8 cellular contexts compared by ENCODE assay signal in the genomic region with DNA sequence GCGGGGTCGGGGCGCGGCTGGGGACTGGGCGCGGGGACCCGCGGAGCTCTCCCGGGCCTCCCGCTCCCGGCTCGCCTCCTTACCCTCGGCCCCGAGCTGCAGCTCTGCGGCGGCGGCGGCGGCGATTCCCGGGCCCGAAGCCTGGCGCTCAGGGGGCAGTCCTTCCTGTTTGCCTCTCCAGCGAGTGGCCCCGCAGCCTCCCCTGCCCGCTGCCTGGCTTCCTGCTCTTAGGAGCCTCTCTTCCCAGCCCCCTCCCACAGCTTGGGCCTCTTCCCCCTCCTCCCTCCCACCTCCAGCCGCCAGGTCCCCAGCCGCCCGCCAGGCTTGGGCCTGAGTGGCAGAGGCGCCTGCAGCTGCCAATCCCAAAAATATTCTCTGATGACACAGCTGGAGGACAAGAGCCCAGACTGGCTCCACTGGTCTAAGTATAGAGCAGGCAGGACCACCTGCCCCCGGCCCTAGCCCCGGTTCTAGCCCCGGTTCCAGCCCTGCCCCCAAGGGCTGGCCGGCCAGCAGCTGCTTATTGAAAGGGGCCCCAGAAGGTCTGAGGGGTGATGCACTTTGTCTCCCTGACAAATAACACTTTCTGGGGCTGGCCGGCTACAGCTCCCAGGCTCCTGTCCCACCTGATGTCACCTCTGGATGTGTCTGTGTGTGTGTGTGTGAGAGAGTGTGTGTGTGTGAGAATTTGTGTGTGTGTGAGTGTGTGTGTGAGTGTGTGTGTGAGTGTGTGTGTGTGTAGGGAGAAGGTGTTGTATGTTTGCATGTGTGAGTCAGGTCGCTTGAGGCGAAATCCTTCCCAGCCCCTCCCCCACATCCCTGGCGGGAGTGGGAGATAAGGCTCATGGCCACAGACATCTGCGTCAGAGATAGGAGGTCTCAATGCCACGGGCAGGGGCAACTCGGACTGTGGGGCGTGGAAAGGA. TPM values are rescaled to one million over a fixed set of nuclear protein-coding genes. Genes with fewer than 3 reads are reported as not detected.
DNase-seq lines count a peak whose midpoint lies in the region; ATAC-seq and TF ChIP-seq lines count a peak whose summit lies in the region.

TSS of gene OBSL1 (minus strand) at position 229 of the 926 bp plus-strand sequence. CDS start 307 bp downstream, outside the sequence.

- POLR2A ChIA-PET in CD4-positive, alpha-beta memory T cell (lab: Charles Lee; ENCODE audit: partially characterized antibody) = interaction anchor here (0.7 to 1.1 kb wide), 3 partner anchors 20 to 28 kb away, joined by 3 to 4 read pairs (median 3); partner anchors contain the start of genes CHPF and STK11IP
- POLR2A ChIA-PET in IMR-90 (lab: Charles Lee; ENCODE audit: unreplicated experiment) (interaction anchor here (0.5 to 0.9 kb wide), 2 partner anchors 14 to 108 kb away, joined by 5 to 6 read pairs; no protein-coding TSS in a partner anchor), RWPE1 (lab: Yijun Ruan, JAX; ENCODE audit: low non-redundant PET) (interaction anchor here (0.5 to 1.5 kb wide), 3 partner anchors 25 to 319 kb away, joined by 3 to 7 read pairs (median 3); partner anchors contain the start of genes CHPF and TMEM198)

- peaks cover 4% of the 10 kb centered on the region; the same call in 1 of the 2 replicates for H3K9me1 ChIP-seq in IMR-90 (ENCODE audit: insufficient read depth, low read length)

- no peaks in the 10 kb centered on the region for H3K36me3 ChIP-seq in CD4-positive, alpha-beta memory T cell (ENCODE audit: insufficient read depth, low read length)
- H3K36me3 ChIP-seq in IMR-90 (ENCODE audit: control insufficient read depth, insufficient read depth, low read length) = peaks cover 11% of the 10 kb centered on the region; the same call in 1 of the 2 replicates

- no peak for TF ChIP-seq POLR2A in IMR-90 (IDR thresholded peaks at IDR 0.05; ENCODE audit: low read depth, low read length)

- no peak within 1 kb of the TSS for H3K27ac ChIP-seq in CD4-positive, alpha-beta memory T cell (ENCODE audit: low read depth, low read length)
- H3K27ac ChIP-seq in IMR-90 (ENCODE audit: insufficient read depth, low read length) = peak within 1 kb of the TSS; percentile 94
- H3K27ac ChIP-seq in RWPE1 = peak within 1 kb of the TSS; percentile 77

- H3K9ac ChIP-seq in IMR-90 (ENCODE audit: low read depth, low read length) = peak within 1 kb of the TSS; percentile 92

- TF ChIP-seq RAD21 in IMR-90 (IDR thresholded peaks at IDR 0.05; ENCODE audit: low read length) = no peak

- peak within 1 kb of the TSS; percentile 86 for H3K4ac ChIP-seq in IMR-90 (ENCODE audit: low read depth, low read length)

- H3K4me3 Mint-ChIP-seq in CD4-positive, alpha-beta memory T cell = peak within 1 kb of the TSS in 6 of 8 donors; percentile 1 to 68 (median 24)
- H3K4me3 Mint-ChIP-seq in T-helper 2 cell treated with Interferon-gamma antibody and Interleukin-4, amounts not matched to agents 5 μg/mL and 100 μg/mL, for 36 hours = no peak within 1 kb of the TSS

- CTCF ChIA-PET in CD4-positive, alpha-beta memory T cell (lab: Charles Lee; ENCODE audit: partially characterized antibody) = interaction anchor here (1.5 to 3.9 kb wide), 2 partner anchors 9 to 11 kb away, joined by 5 to 19 read pairs; no protein-coding TSS in a partner anchor
- CTCF ChIA-PET in IMR-90 (lab: Yijun Ruan, JAX) (no interaction called here), RWPE1 (lab: Yijun Ruan, JAX) (interaction anchor here (0.6 to 4.0 kb wide), 2 partner anchors 11 to 98 kb away, joined by 3 to 21 read pairs; no protein-coding TSS in a partner anchor)

- H3K23ac ChIP-seq in IMR-90 (ENCODE audit: low read depth, low read length) = peak within 1 kb of the TSS; percentile 69; the same call in 1 of the 2 replicates

- H2BK20ac ChIP-seq in IMR-90 (ENCODE audit: low read depth, low read length) = 0 out of 2 replicates have a peak within 1 kb of the TSS, but pooled peaks have one; percentile 16

- no peak within 1 kb of the TSS for H2BK15ac ChIP-seq in IMR-90 (ENCODE audit: low read depth, low read length)

- H4K91ac ChIP-seq in IMR-90 (ENCODE audit: insufficient read depth, low read depth, low read length) = peak within 1 kb of the TSS; percentile 70; the same call in 1 of the 2 replicates

- DNase-seq in CD4-positive, alpha-beta memory T cell = no peak
- DNase-seq in IMR-90 (peak; percentile 70), RWPE1 (ENCODE audit: low spot score) (peak; percentile 56), ecto neural progenitor cell (ENCODE audit: low spot score) (peak; percentile 89), left lobe of liver (ENCODE audit: low spot score) (peak; percentile 62)
- peak; percentile 26 for DNase-seq in stimulated activated naive CD8-positive, alpha-beta T cell treated with anti-CD3 and anti-CD28 coated beads, Interleukin-15, Interleukin-2, amounts not matched to agents 100 U/mL and 50 U/mL, for 24 hours
- no peak for DNase-seq in T-helper 2 cell treated with Interferon-gamma antibody and Interleukin-4, amounts not matched to agents 5 μg/mL and 100 μg/mL, for 36 hours (ENCODE audit: low spot score)

- ATAC-seq in IMR-90 (ENCODE audit: low read depth) = peak; percentile 80
- ATAC-seq in left lobe of liver = peak; percentile 80
- ATAC-seq in stimulated activated naive CD8-positive, alpha-beta T cell treated with anti-CD3 and anti-CD28 coated beads, Interleukin-15, Interleukin-2, amounts not matched to agents 100 U/mL and 50 U/mL, for 24 hours = no peak
- ATAC-seq in GM21367 (IDR thresholded peaks at IDR 0.05; ENCODE audit: unreplicated experiment) = no peak

- H3K4me1 Mint-ChIP-seq in CD4-positive, alpha-beta memory T cell = peaks cover 0 to 3% (median 0%) of the 10 kb centered on the region in 4 donors
- no peaks in the 10 kb centered on the region for H3K4me1 Mint-ChIP-seq in T-helper 2 cell treated with Interferon-gamma antibody and Interleukin-4, amounts not matched to agents 5 μg/mL and 100 μg/mL, for 36 hours (ENCODE audit: low read depth)

- H2BK5ac ChIP-seq in IMR-90 (ENCODE audit: low read depth, low read length, poor library complexity, severe bottlenecking) = peak within 1 kb of the TSS; percentile 81

- H3K4me2 ChIP-seq in IMR-90 (ENCODE audit: low read depth, low read length) = peak within 1 kb of the TSS; percentile 77

- H3K9me3 Mint-ChIP-seq in CD4-positive, alpha-beta memory T cell = no peaks in the 10 kb centered on the region
- no peaks in the 10 kb centered on the region for H3K9me3 Mint-ChIP-seq in T-helper 2 cell treated with Interferon-gamma antibody and Interleukin-4, amounts not matched to agents 5 μg/mL and 100 μg/mL, for 36 hours

- peaks cover 27 to 45% of the 10 kb centered on the region in 2 donors for H3K27me3 Mint-ChIP-seq in CD4-positive, alpha-beta memory T cell
- peaks cover 42% of the 10 kb centered on the region for H3K27me3 Mint-ChIP-seq in T-helper 2 cell treated with Interferon-gamma antibody and Interleukin-4, amounts not matched to agents 5 μg/mL and 100 μg/mL, for 36 hours (ENCODE audit: low read depth)

- H3K14ac ChIP-seq in IMR-90 (replicated peaks; ENCODE audit: low read depth, low read length) = peak within 1 kb of the TSS; percentile 94

- H3K4me3 ChIP-seq in CD4-positive, alpha-beta memory T cell (ENCODE audit: low read length in 2 of 2) = peak within 1 kb of the TSS in 1 of 2 donors; percentile 9
- peak within 1 kb of the TSS; percentile 94 for H3K4me3 ChIP-seq in IMR-90 (ENCODE audit: insufficient read depth, low read depth, low read length)

- peak within 1 kb of the TSS; percentile 94 for H2AK9ac ChIP-seq in IMR-90 (replicated peaks; ENCODE audit: low read depth, low read length, poor library complexity)

- 2% methylated on average over 17 of the region's 42 CpGs; no CpG with 5 or more reads in 1 of the 2 experiments for WGBS in IMR-90 (ENCODE audit: extremely low coverage in 2 of 2, insufficient read length in 1 of 2), 2 experiments

- TF ChIP-seq CTCF in IMR-90 (conservative IDR thresholded peaks at IDR 0.05; ENCODE audit: low read depth, low read length) = no peak
- no peak for TF ChIP-seq CTCF in RWPE1 (conservative IDR thresholded peaks at IDR 0.05; ENCODE audit: low read depth)

- dilution Hi-C loops in IMR-90 (cut with HindIII; ENCODE audit: low sequenced_read_pairs, unreplicated experiment) = no loop called here

- no peak within 1 kb of the TSS for H3K27ac Mint-ChIP-seq in CD4-positive, alpha-beta memory T cell
- no peak within 1 kb of the TSS for H3K27ac Mint-ChIP-seq in T-helper 2 cell treated with Interferon-gamma antibody and Interleukin-4, amounts not matched to agents 5 μg/mL and 100 μg/mL, for 36 hours

- H4K5ac ChIP-seq in IMR-90 (ENCODE audit: low read depth, low read length) = peak within 1 kb of the TSS; percentile 80

- peak within 1 kb of the TSS; percentile 97 for H2AFZ ChIP-seq in IMR-90 (replicated peaks; ENCODE audit: low read length, poor library complexity)

- H3K56ac ChIP-seq in IMR-90 (ENCODE audit: extremely low read depth, insufficient read depth, low read length) = no peak within 1 kb of the TSS

- H3K27me3 ChIP-seq in CD4-positive, alpha-beta memory T cell (ENCODE audit: insufficient read depth, low read length) = peaks cover 15% of the 10 kb centered on the region
- H3K27me3 ChIP-seq in IMR-90 (ENCODE audit: control insufficient read depth, insufficient read depth, low read length) = peaks cover 12% of the 10 kb centered on the region

- peak within 1 kb of the TSS; percentile 97 for H2AK5ac ChIP-seq in IMR-90 (ENCODE audit: low read depth, low read length)

- no peaks in the 10 kb centered on the region for H3K9me3 ChIP-seq in CD4-positive, alpha-beta memory T cell (ENCODE audit: control insufficient read depth in 1 of 2, low read length in 2 of 2)
- no peaks in the 10 kb centered on the region for H3K9me3 ChIP-seq in IMR-90 (ENCODE audit: control insufficient read depth, insufficient read depth, low read length)

- BruUV-seq in IMR-90 (replicated peaks; lab: Mats Ljungman, UMichigan) = no TSS peak

- intact Hi-C loops in CD4-positive, alpha-beta memory T cell (cut with micrococcal nuclease) = no loop called here
- intact Hi-C loops in IMR-90 (cut with micrococcal nuclease) = loop anchor here (1.0 kb wide), 1 partner anchor 71 kb away; no protein-coding TSS in a partner anchor

- H3K18ac ChIP-seq in IMR-90 (ENCODE audit: low read depth, low read length) = peak within 1 kb of the TSS; percentile 60; the same call in 1 of the 2 replicates

- H3K36me3 Mint-ChIP-seq in CD4-positive, alpha-beta memory T cell = no peaks in the 10 kb centered on the region
- H3K36me3 Mint-ChIP-seq in T-helper 2 cell treated with Interferon-gamma antibody and Interleukin-4, amounts not matched to agents 5 μg/mL and 100 μg/mL, for 36 hours (ENCODE audit: low read depth) = no peaks in the 10 kb centered on the region

- H4K20me1 ChIP-seq in IMR-90 (ENCODE audit: insufficient read depth, low read length) = peaks cover 5% of the 10 kb centered on the region; the same call in 1 of the 2 replicates

- peaks cover 3% of the 10 kb centered on the region for H3K4me1 ChIP-seq in CD4-positive, alpha-beta memory T cell (ENCODE audit: insufficient read depth, low read length)
- H3K4me1 ChIP-seq in IMR-90 (ENCODE audit: control insufficient read depth, insufficient read depth, low read length) = peaks cover 10% of the 10 kb centered on the region

- in situ Hi-C loops in IMR-90 (cut with MboI; ENCODE audit: low sequenced_read_pairs) = no loop called here

- peak within 1 kb of the TSS; percentile 64 for H2BK120ac ChIP-seq in IMR-90 (ENCODE audit: low read depth, low read length)

- H3K79me1 ChIP-seq in IMR-90 (ENCODE audit: low read depth in 1 of 2, low read length in 2 of 2) = peaks cover 11 to 18% of the 10 kb centered on the region in 2 experiments

- peak within 1 kb of the TSS; percentile 82 to 96 for H4K8ac ChIP-seq in IMR-90 (ENCODE audit: low read depth in 2 of 2, low read length in 2 of 2)

RNA-seq across cellular contexts. Expression of gene OBSL1, which starts in this region (rescaled TPM):
- total RNA-seq in CD4-positive, alpha-beta memory T cell = under 1 TPM in 1 of 2 experiments, not detected in 1; 0.09 TPM
- not detected for polyA plus RNA-seq in CD4-positive, alpha-beta memory T cell
- total RNA-seq in IMR-90 (2012; rRNA removed) (21.4 and 21.5 TPM in 2 replicates), left lobe of liver (43.6 TPM)
- 51.2 and 51.8 TPM in 2 replicates for polyA plus RNA-seq in IMR-90 (2012; rRNA removed)
- 55.5 and 61.7 TPM in 2 replicates for polyA plus RNA-seq in IMR-90 (2012; cell fraction: cytosol; rRNA removed)
- polyA plus RNA-seq in IMR-90 (2012; cell fraction: nucleus; rRNA removed; ENCODE audit: low replicate concordance) = 203 and 301 TPM in 2 replicates

Comparison
In these comparisons a context has a peak if more than half of its experiments do, and no peak if none do; other contexts are left out.
1. RNA of gene OBSL1 (total RNA-seq): 43.6 TPM in left lobe of liver (single experiment) and 21.4 to 21.5 TPM in IMR-90; 0.09 TPM in CD4-positive, alpha-beta memory T cell; every median in the first group is over 10 times any median in the second.
2. RNA of gene OBSL1 (polyA plus RNA-seq): 51.2 to 301 TPM in IMR-90; not detected in CD4-positive, alpha-beta memory T cell; every median in the first group is over 10 times any median in the second.
3. DNase-seq: peak in IMR-90 (single experiment), RWPE1 (single experiment), ecto neural progenitor cell (single experiment), left lobe of liver (single experiment) and stimulated activated naive CD8-positive, alpha-beta T cell treated with anti-CD3 and anti-CD28 coated beads, Interleukin-15, Interleukin-2, amounts not matched to agents 100 U/mL and 50 U/mL, for 24 hours (single experiment); none in CD4-positive, alpha-beta memory T cell (0 of 5) and T-helper 2 cell treated with Interferon-gamma antibody and Interleukin-4, amounts not matched to agents 5 μg/mL and 100 μg/mL, for 36 hours (single experiment).
4. ATAC-seq: peak in IMR-90 (single experiment) and left lobe of liver (single experiment); none in stimulated activated naive CD8-positive, alpha-beta T cell treated with anti-CD3 and anti-CD28 coated beads, Interleukin-15, Interleukin-2, amounts not matched to agents 100 U/mL and 50 U/mL, for 24 hours (single experiment) and GM21367 (single experiment).